13 cellular contexts compared by ENCODE assay signal in genomic region chr2:120912101-120912985, GRCh38.
DNase-seq lines count a peak whose midpoint lies in the region; ATAC-seq and TF ChIP-seq lines count a peak whose summit lies in the region.
"Had no signal": no experiment of that assay in that cellular context is flagged by ENCODE, and none has a peak within 500 bp of the region (broad histone marks: within the 10 kb centered on the region; RNA-seq: fewer than 3 reads in every experiment).

No MANE protein-coding gene starts in this region.

- no peaks in the 10 kb centered on the region for H3K9me3 Mint-ChIP-seq in activated naive CD4-positive, alpha-beta T cell treated with anti-CD3 and anti-CD28 coated beads, Interleukin-2, amount 50 U/mL, for 72 hours
- no peaks in the 10 kb centered on the region for H3K9me3 Mint-ChIP-seq in activated T-cell treated with anti-CD3 and anti-CD28 coated beads, Interleukin-2, amount 50 U/mL, for 4 hours
- H3K9me3 Mint-ChIP-seq: activated naive CD4-positive, alpha-beta T cell treated with anti-CD3 and anti-CD28 coated beads, Interleukin-2, amount 10 ng/mL, durations not matched to agents 7 days and 5 days; IgD-negative memory B cell had no signal

- no peak for TF ChIP-seq POLR2A in gastroesophageal sphincter (IDR thresholded peaks at IDR 0.05)

- H3K27me3 Mint-ChIP-seq in activated T-cell treated with anti-CD3 and anti-CD28 coated beads, Interleukin-2, amount 50 U/mL, for 4 hours (ENCODE audit: low read depth), result no peaks in the 10 kb centered on the region
- H3K27me3 Mint-ChIP-seq: activated naive CD4-positive, alpha-beta T cell treated with anti-CD3 and anti-CD28 coated beads, Interleukin-2, amount 10 ng/mL, durations not matched to agents 7 days and 5 days had no signal

- no peaks in the 10 kb centered on the region for H4K20me1 ChIP-seq in osteoblast (ENCODE audit: insufficient read depth, low read length)
- H4K20me1 ChIP-seq: BLaER1 had no signal

- H3K27ac Mint-ChIP-seq in activated naive CD4-positive, alpha-beta T cell treated with anti-CD3 and anti-CD28 coated beads, Interleukin-2, amount 50 U/mL, for 72 hours, result no peak overlapping the region
- H3K27ac Mint-ChIP-seq: activated naive CD4-positive, alpha-beta T cell treated with anti-CD3 and anti-CD28 coated beads, Interleukin-2, amount 10 ng/mL, durations not matched to agents 7 days and 5 days; IgD-negative memory B cell had no signal

- 46 to 74% methylated on average over 5 to 15 of the region's 29 CpGs for WGBS in gastroesophageal sphincter (ENCODE audit: low coverage in 1 of 2), 2 donors

- peaks cover 46% of the 10 kb centered on the region for H3K79me2 ChIP-seq in osteoblast (ENCODE audit: insufficient read depth, low read length)
- H3K79me2 ChIP-seq: parathyroid adenoma had no signal

- H3K4me3 Mint-ChIP-seq in activated T-cell treated with anti-CD3 and anti-CD28 coated beads, Interleukin-2, amount 50 U/mL, for 4 hours, result no peak overlapping the region
- H3K4me3 Mint-ChIP-seq: activated naive CD4-positive, alpha-beta T cell treated with anti-CD3 and anti-CD28 coated beads, Interleukin-2, amount 10 ng/mL, durations not matched to agents 7 days and 5 days; IgD-negative memory B cell had no signal

- H3K36me3 ChIP-seq in SJSA1, result peaks cover 21% of the 10 kb centered on the region
- H3K36me3 ChIP-seq in gastroesophageal sphincter, result no peaks in the 10 kb centered on the region
- H3K36me3 ChIP-seq in osteoblast (ENCODE audit: insufficient read depth, low read length), result no peaks in the 10 kb centered on the region
- H3K36me3 ChIP-seq: BLaER1 had no signal

- H3K9me3 ChIP-seq in SJSA1 (replicated peaks) (no peaks in the 10 kb centered on the region), gastroesophageal sphincter (no peaks in the 10 kb centered on the region), osteoblast (ENCODE audit: low read depth, low read length) (no peaks in the 10 kb centered on the region)
- H3K9me3 ChIP-seq: BLaER1 had no signal

- H3K4me1 Mint-ChIP-seq in activated T-cell treated with anti-CD3 and anti-CD28 coated beads, Interleukin-2, amount 50 U/mL, for 4 hours (ENCODE audit: low read depth), result no peaks in the 10 kb centered on the region
- H3K4me1 Mint-ChIP-seq: activated naive CD4-positive, alpha-beta T cell treated with anti-CD3 and anti-CD28 coated beads, Interleukin-2, amount 10 ng/mL, durations not matched to agents 7 days and 5 days; IgD-negative memory B cell had no signal

- peak; percentile 50 for ATAC-seq in gastroesophageal sphincter
- no peak for ATAC-seq in activated naive CD4-positive, alpha-beta T cell treated with anti-CD3 and anti-CD28 coated beads, Interleukin-2, amount 50 U/mL, for 72 hours
- no peak for ATAC-seq in activated T-cell treated with anti-CD3 and anti-CD28 coated beads, Interleukin-2, amount 50 U/mL, for 4 hours

- H3K4me3 ChIP-seq in SJSA1 (no peak overlapping the region), gastroesophageal sphincter (peak overlapping the region in 1 of 2 donors; percentile 15), osteoblast (ENCODE audit: insufficient read depth, low read length) (peak overlapping the region; percentile 33)
- H3K4me3 ChIP-seq: BLaER1 had no signal

- H3K27ac ChIP-seq in SJSA1, result peak overlapping the region; percentile 48
- peak overlapping the region in 3 of 4 donors; percentile 67 to 70 (median 69) for H3K27ac ChIP-seq in gastroesophageal sphincter
- peak overlapping the region; percentile 87 for H3K27ac ChIP-seq in osteoblast (ENCODE audit: low read depth, low read length)
- H3K27ac ChIP-seq: BLaER1, parathyroid adenoma had no signal

- TF ChIP-seq EP300 in gastroesophageal sphincter (IDR thresholded peaks at IDR 0.05), result no peak

- peak overlapping the region; percentile 16 for H2AFZ ChIP-seq in osteoblast (ENCODE audit: low read length)
- H2AFZ ChIP-seq: parathyroid adenoma had no signal

- H3K4me2 ChIP-seq in osteoblast (ENCODE audit: insufficient read depth, low read length), result peak overlapping the region; percentile 70
- H3K4me2 ChIP-seq: BLaER1 had no signal

- TF ChIP-seq CTCF in gastroesophageal sphincter (IDR thresholded peaks at IDR 0.05) (no peak), osteoblast (IDR thresholded peaks at IDR 0.05; ENCODE audit: extremely low read depth, low read depth, low read length) (no peak), GM10266 (IDR thresholded peaks at IDR 0.05; ENCODE audit: control insufficient read depth, insufficient read depth, low read depth, missing control alignments) (no peak)

- no peaks in the 10 kb centered on the region for H3K36me3 Mint-ChIP-seq in activated naive CD4-positive, alpha-beta T cell treated with anti-CD3 and anti-CD28 coated beads, Interleukin-2, amount 50 U/mL, for 72 hours
- no peaks in the 10 kb centered on the region for H3K36me3 Mint-ChIP-seq in activated T-cell treated with anti-CD3 and anti-CD28 coated beads, Interleukin-2, amount 50 U/mL, for 4 hours (ENCODE audit: insufficient read depth)
- H3K36me3 Mint-ChIP-seq: activated naive CD4-positive, alpha-beta T cell treated with anti-CD3 and anti-CD28 coated beads, Interleukin-2, amount 10 ng/mL, durations not matched to agents 7 days and 5 days had no signal

- H3K27me3 ChIP-seq in SJSA1 (replicated peaks) (no peaks in the 10 kb centered on the region), gastroesophageal sphincter (no peaks in the 10 kb centered on the region), osteoblast (ENCODE audit: insufficient read depth, low read length) (no peaks in the 10 kb centered on the region)
- H3K27me3 ChIP-seq: BLaER1 had no signal

- DNase-seq in AG08396 (ENCODE audit: low spot score), result peak; percentile 64
- peak in 1 of 2 experiments; percentile 51 for DNase-seq in SJSA1 (ENCODE audit: low read depth in 1 of 2, low spot score in 2 of 2)
- peak; percentile 87 for DNase-seq in osteoblast (ENCODE audit: insufficient read length, low spot score, missing footprints)
- DNase-seq in activated naive CD4-positive, alpha-beta T cell treated with anti-CD3 and anti-CD28 coated beads, Interleukin-2, amount 50 U/mL, for 72 hours (ENCODE audit: low spot score in 2 of 2), result no peak
- no peak for DNase-seq in GM10266 (ENCODE audit: extremely low spot score)
- DNase-seq in NAMALWA (ENCODE audit: low spot score), result no peak
- no peak for DNase-seq in activated T-cell treated with anti-CD3 and anti-CD28 coated beads, Interleukin-2, amount 50 U/mL, for 4 hours
- DNase-seq: activated naive CD4-positive, alpha-beta T cell treated with anti-CD3 and anti-CD28 coated beads, Interleukin-2, amount 10 ng/mL, durations not matched to agents 7 days and 5 days; NCI-H526 treated with DMSO at 0.1 percent for 48 hours had no signal

- peaks cover 85% of the 10 kb centered on the region for H3K4me1 ChIP-seq in SJSA1 (replicated peaks)
- peaks cover 0 to 60% (median 37%) of the 10 kb centered on the region in 3 donors for H3K4me1 ChIP-seq in gastroesophageal sphincter
- H3K4me1 ChIP-seq in osteoblast (ENCODE audit: insufficient read depth, low read length), result peaks cover 47% of the 10 kb centered on the region
- H3K4me1 ChIP-seq: parathyroid adenoma had no signal

Comparison
In these comparisons a context has a peak if more than half of its experiments do, and no peak if none do; other contexts are left out.
1. DNase-seq: peak in AG08396 (single experiment) and osteoblast (single experiment); none in activated naive CD4-positive, alpha-beta T cell treated with anti-CD3 and anti-CD28 coated beads, Interleukin-2, amount 50 U/mL, for 72 hours (0 of 2), GM10266 (single experiment), NAMALWA (single experiment) and activated T-cell treated with anti-CD3 and anti-CD28 coated beads, Interleukin-2, amount 50 U/mL, for 4 hours (single experiment).
2. Peak in every context shown above with its lines, with median percentiles within 50 percentile points of each other: H3K27ac ChIP-seq.